In the genomic region with DNA sequence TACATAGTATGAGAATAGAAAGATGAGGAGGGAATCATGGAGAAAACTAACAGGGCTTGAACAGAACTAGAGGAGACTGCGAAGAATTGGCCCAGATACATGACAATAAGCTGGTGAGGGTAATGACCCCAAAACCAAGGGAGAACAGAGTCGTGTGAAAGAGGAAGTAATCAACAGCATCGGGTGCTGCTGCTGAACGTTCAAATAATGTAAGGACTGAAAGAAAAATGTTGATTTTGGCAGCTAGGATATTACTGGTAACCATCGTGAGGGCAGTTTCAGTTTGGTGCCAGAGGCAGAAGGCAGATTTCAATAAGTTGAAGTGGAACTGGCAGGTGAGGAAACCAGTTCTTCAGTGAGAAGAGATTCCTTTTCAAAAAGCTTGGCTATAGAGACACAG, we compare ENCODE assay signal across 14 cellular contexts.
DNase-seq lines count a peak whose midpoint lies in the region; ATAC-seq and TF ChIP-seq lines count a peak whose summit lies in the region.
"Had no signal": no experiment of that assay in that cellular context is flagged by ENCODE, and none has a peak within 500 bp of the region (broad histone marks: within the 10 kb centered on the region; RNA-seq: fewer than 3 reads in every experiment).

No MANE protein-coding gene starts in this region.

- peaks cover 1% of the 10 kb centered on the region for H3K27me3 Mint-ChIP-seq in activated T-cell treated with anti-CD3 and anti-CD28 coated beads, Interleukin-2, amount 50 U/mL, for 4 hours (ENCODE audit: low read depth)
- H3K27me3 Mint-ChIP-seq in activated CD4-positive, alpha-beta memory T cell treated with anti-CD3 and anti-CD28 coated beads, Interleukin-2, amount 10 ng/mL, durations not matched to agents 7 days and 5 days = no peaks in the 10 kb centered on the region
- H3K27me3 Mint-ChIP-seq: central memory CD8-positive, alpha-beta T cell had no signal

- H3K9me3 Mint-ChIP-seq in activated T-cell treated with anti-CD3 and anti-CD28 coated beads, Interleukin-2, amount 50 U/mL, for 4 hours = no peaks in the 10 kb centered on the region
- H3K9me3 Mint-ChIP-seq in activated CD4-positive, alpha-beta memory T cell treated with anti-CD3 and anti-CD28 coated beads, Interleukin-2, amount 10 ng/mL, durations not matched to agents 7 days and 5 days = no peaks in the 10 kb centered on the region
- H3K9me3 Mint-ChIP-seq: activated T-cell treated with anti-CD3 and anti-CD28 coated beads, Interleukin-2, amount 50 U/mL, for 72 hours; central memory CD8-positive, alpha-beta T cell; H9; stimulated activated naive CD8-positive, alpha-beta T cell treated with anti-CD3 and anti-CD28 coated beads, Interleukin-15, amount 100 ng/mL, for 72 hours had no signal

- H3K4me3 ChIP-seq in GM12865 (ENCODE audit: low read depth, low read length) = no peak overlapping the region
- H3K4me3 ChIP-seq: BLaER1 had no signal

- H3K36me3 Mint-ChIP-seq in activated T-cell treated with anti-CD3 and anti-CD28 coated beads, Interleukin-2, amount 50 U/mL, for 4 hours (ENCODE audit: insufficient read depth) = no peaks in the 10 kb centered on the region
- H3K36me3 Mint-ChIP-seq in activated CD4-positive, alpha-beta memory T cell treated with anti-CD3 and anti-CD28 coated beads, Interleukin-2, amount 10 ng/mL, durations not matched to agents 7 days and 5 days (ENCODE audit: low read depth) = no peaks in the 10 kb centered on the region

- no peak for TF ChIP-seq CTCF in GM12865 (IDR thresholded peaks at IDR 0.05; ENCODE audit: insufficient read depth, low read depth, low read length, missing control alignments)

- no peak overlapping the region for H3K4me3 Mint-ChIP-seq in activated T-cell treated with anti-CD3 and anti-CD28 coated beads, Interleukin-2, amount 50 U/mL, for 4 hours
- no peak overlapping the region for H3K4me3 Mint-ChIP-seq in activated CD4-positive, alpha-beta memory T cell treated with anti-CD3 and anti-CD28 coated beads, Interleukin-2, amount 10 ng/mL, durations not matched to agents 7 days and 5 days
- H3K4me3 Mint-ChIP-seq: central memory CD8-positive, alpha-beta T cell; H9; stimulated activated naive CD8-positive, alpha-beta T cell treated with anti-CD3 and anti-CD28 coated beads, Interleukin-15, amount 100 ng/mL, for 72 hours had no signal

- CTCF ChIA-PET in activated CD4-positive, alpha-beta memory T cell treated with anti-CD3 and anti-CD28 coated beads, Interleukin-2, amount 10 ng/mL, durations not matched to agents 7 days and 5 days (lab: Charles Lee) = no interaction called here

- POLR2A ChIA-PET in activated CD4-positive, alpha-beta memory T cell treated with anti-CD3 and anti-CD28 coated beads, Interleukin-2, amount 10 ng/mL, durations not matched to agents 7 days and 5 days (lab: Charles Lee) = no interaction called here

- DNase-seq in GM12865 (ENCODE audit: low read depth) (peak; percentile 33), NOMO-1 treated with DMSO at 0.1 percent for 48 hours (lab: John Stamatoyannopoulos, UW; ENCODE audit: unreplicated experiment) (peak; percentile 64), UCSD-AML1 (lab: John Stamatoyannopoulos, UW; ENCODE audit: unreplicated experiment) (no peak), HUDEP-2 (lab: John Stamatoyannopoulos, UW; ENCODE audit: unreplicated experiment in 76 of 76) (no peak)
- DNase-seq in activated T-cell treated with anti-CD3 and anti-CD28 coated beads, Interleukin-2, amount 50 U/mL, for 4 hours = no peak
- DNase-seq in activated CD4-positive, alpha-beta memory T cell treated with anti-CD3 and anti-CD28 coated beads, Interleukin-2, amount 10 ng/mL, durations not matched to agents 7 days and 5 days = no peak
- DNase-seq: activated T-cell treated with anti-CD3 and anti-CD28 coated beads, Interleukin-2, amount 50 U/mL, for 72 hours; H9; kidney glomerular epithelial cell; stimulated activated naive CD8-positive, alpha-beta T cell treated with anti-CD3 and anti-CD28 coated beads, Interleukin-15, amount 100 ng/mL, for 72 hours had no signal

- peaks cover 16% of the 10 kb centered on the region for H3K4me1 Mint-ChIP-seq in activated T-cell treated with anti-CD3 and anti-CD28 coated beads, Interleukin-2, amount 50 U/mL, for 4 hours (ENCODE audit: low read depth)
- H3K4me1 Mint-ChIP-seq in activated CD4-positive, alpha-beta memory T cell treated with anti-CD3 and anti-CD28 coated beads, Interleukin-2, amount 10 ng/mL, durations not matched to agents 7 days and 5 days = peaks cover 9% of the 10 kb centered on the region

- ATAC-seq in GM19452 (IDR thresholded peaks at IDR 0.05; ENCODE audit: unreplicated experiment) (peak; percentile 65), HG03442 (IDR thresholded peaks at IDR 0.05; ENCODE audit: unreplicated experiment) (peak; percentile 34)
- ATAC-seq in activated T-cell treated with anti-CD3 and anti-CD28 coated beads, Interleukin-2, amount 50 U/mL, for 4 hours = no peak
- ATAC-seq: activated T-cell treated with anti-CD3 and anti-CD28 coated beads, Interleukin-2, amount 50 U/mL, for 72 hours; stimulated activated naive CD8-positive, alpha-beta T cell treated with anti-CD3 and anti-CD28 coated beads, Interleukin-15, amount 100 ng/mL, for 72 hours had no signal

- H3K27ac Mint-ChIP-seq in activated CD4-positive, alpha-beta memory T cell treated with anti-CD3 and anti-CD28 coated beads, Interleukin-2, amount 10 ng/mL, durations not matched to agents 7 days and 5 days = no peak overlapping the region
- H3K27ac Mint-ChIP-seq: activated T-cell treated with anti-CD3 and anti-CD28 coated beads, Interleukin-2, amount 50 U/mL, for 72 hours; H9 had no signal

Comparison
In these comparisons a context has a peak if more than half of its experiments do, and no peak if none do; other contexts are left out.
1. DNase-seq: peak in GM12865 (single experiment) and NOMO-1 treated with DMSO at 0.1 percent for 48 hours (single experiment); none in activated T-cell treated with anti-CD3 and anti-CD28 coated beads, Interleukin-2, amount 50 U/mL, for 4 hours (single experiment), UCSD-AML1 (single experiment), activated CD4-positive, alpha-beta memory T cell treated with anti-CD3 and anti-CD28 coated beads, Interleukin-2, amount 10 ng/mL, durations not matched to agents 7 days and 5 days (single experiment) and HUDEP-2 (0 of 76).
2. ATAC-seq: peak in GM19452 (single experiment) and HG03442 (single experiment); none in activated T-cell treated with anti-CD3 and anti-CD28 coated beads, Interleukin-2, amount 50 U/mL, for 4 hours (0 of 2).